In the genomic region with DNA sequence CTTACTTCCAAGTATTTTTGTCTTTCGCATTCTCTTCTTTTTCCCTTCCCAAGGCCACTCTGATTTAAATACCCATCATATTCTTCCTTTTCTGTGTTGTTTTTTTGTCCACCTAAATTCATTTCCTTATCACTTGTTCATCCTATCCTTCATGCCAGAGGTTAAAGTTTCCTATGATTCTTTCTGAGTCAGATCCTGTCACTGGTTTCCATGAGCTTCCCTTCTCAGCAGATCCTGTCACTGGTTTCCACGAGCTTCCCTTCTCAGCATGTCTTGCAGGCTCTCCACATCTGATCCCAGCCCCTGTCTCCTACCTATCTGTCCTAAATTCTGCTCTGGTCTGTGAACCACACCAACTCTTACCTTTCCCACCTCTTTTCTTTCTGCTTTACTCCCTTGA, we compare ENCODE assay signal across 16 cellular contexts.
A peak's percentile ranks its signal among the peaks of the same experiment; 100 is the strongest.
DNase-seq lines count a peak whose midpoint lies in the region; ATAC-seq and TF ChIP-seq lines count a peak whose summit lies in the region.
"Had no signal": no experiment of that assay in that cellular context is flagged by ENCODE, and none has a peak within 500 bp of the region (broad histone marks: within the 10 kb centered on the region; RNA-seq: fewer than 3 reads in every experiment).

No MANE protein-coding gene starts in this region.

- peaks cover 52% of the 10 kb centered on the region for H3K36me3 Mint-ChIP-seq in stimulated activated naive CD8-positive, alpha-beta T cell treated with anti-CD3 and anti-CD28 coated beads, Interleukin-15, Interleukin-2, amounts not matched to agents 100 ng/mL and 50 ng/mL, for 24 hours (ENCODE audit: low read depth)
- peaks cover 11 to 59% (median 38%) of the 10 kb centered on the region in 3 donors for H3K36me3 Mint-ChIP-seq in naive thymus-derived CD8-positive, alpha-beta T cell

- no peaks in the 10 kb centered on the region for H3K9me3 Mint-ChIP-seq in stimulated activated naive CD8-positive, alpha-beta T cell treated with anti-CD3 and anti-CD28 coated beads, Interleukin-15, Interleukin-2, amounts not matched to agents 100 ng/mL and 50 ng/mL, for 24 hours
- no peaks in the 10 kb centered on the region for H3K9me3 Mint-ChIP-seq in naive thymus-derived CD8-positive, alpha-beta T cell
- H3K9me3 Mint-ChIP-seq: neural crest cell had no signal

- no peaks in the 10 kb centered on the region for H3K27me3 Mint-ChIP-seq in stimulated activated naive CD8-positive, alpha-beta T cell treated with anti-CD3 and anti-CD28 coated beads, Interleukin-15, Interleukin-2, amounts not matched to agents 100 ng/mL and 50 ng/mL, for 24 hours
- H3K27me3 Mint-ChIP-seq in naive thymus-derived CD8-positive, alpha-beta T cell: no peaks in the 10 kb centered on the region

- no peak for TF ChIP-seq CTCF in brain microvascular endothelial cell (IDR thresholded peaks at IDR 0.05; ENCODE audit: low read depth, low read length, missing control alignments)

- peaks cover 15% of the 10 kb centered on the region for H3K4me1 Mint-ChIP-seq in stimulated activated naive CD8-positive, alpha-beta T cell treated with anti-CD3 and anti-CD28 coated beads, Interleukin-15, Interleukin-2, amounts not matched to agents 100 ng/mL and 50 ng/mL, for 24 hours (ENCODE audit: low read depth)
- peaks cover 4 to 14% (median 9%) of the 10 kb centered on the region in 4 donors for H3K4me1 Mint-ChIP-seq in naive thymus-derived CD8-positive, alpha-beta T cell

- peak overlapping the region; percentile 18 for H3K27ac Mint-ChIP-seq in stimulated activated naive CD8-positive, alpha-beta T cell treated with anti-CD3 and anti-CD28 coated beads, Interleukin-15, Interleukin-2, amounts not matched to agents 100 ng/mL and 50 ng/mL, for 24 hours
- H3K27ac Mint-ChIP-seq in naive thymus-derived CD8-positive, alpha-beta T cell: peak overlapping the region in 1 of 10 donors; percentile 7

- POLR2A ChIA-PET in naive thymus-derived CD8-positive, alpha-beta T cell (lab: Charles Lee): no interaction called here

- in situ Hi-C loops in brain microvascular endothelial cell (cut with HindIII; ENCODE audit: low pct_ligation_motif_present, low sequenced_read_pairs): no loop called here

- no peak for ATAC-seq in stimulated activated naive CD8-positive, alpha-beta T cell treated with anti-CD3 and anti-CD28 coated beads, Interleukin-15, Interleukin-2, amounts not matched to agents 100 U/mL and 50 U/mL, for 24 hours
- ATAC-seq in naive thymus-derived CD8-positive, alpha-beta T cell: no peak

- no peak for DNase-seq in stimulated activated naive CD8-positive, alpha-beta T cell treated with anti-CD3 and anti-CD28 coated beads, Interleukin-15, Interleukin-2, amounts not matched to agents 100 U/mL and 50 U/mL, for 24 hours
- DNase-seq in brain microvascular endothelial cell (peak; percentile 81), glomerular visceral epithelial cell (ENCODE audit: extremely low spot score) (peak; percentile 8), UCSD-AML1 (lab: John Stamatoyannopoulos, UW; ENCODE audit: unreplicated experiment) (no peak), NK-92 (lab: John Stamatoyannopoulos, UW; ENCODE audit: unreplicated experiment) (no peak)
- DNase-seq in activated CD4-positive, alpha-beta T cell treated with anti-CD3 and anti-CD28 coated beads for 1 hour: no peak
- DNase-seq in naive thymus-derived CD8-positive, alpha-beta T cell: no peak
- DNase-seq: effector memory CD4-positive, alpha-beta T cell; hypothalamus; KG1; left ventricle myocardium inferior; NCI-H510A treated with DMSO at 0.1 percent for 48 hours; Peyer's patch; substantia nigra had no signal

- peaks cover 10% of the 10 kb centered on the region for H3K36me3 ChIP-seq in brain microvascular endothelial cell (replicated peaks)

- peak overlapping the region; percentile 92 for H3K27ac ChIP-seq in brain microvascular endothelial cell
- H3K27ac ChIP-seq: left ventricle myocardium inferior, Peyer's patch had no signal

- H3K4me3 ChIP-seq in brain microvascular endothelial cell (ENCODE audit: low read depth, low read length): no peak overlapping the region
- H3K4me3 ChIP-seq: left ventricle myocardium inferior, Peyer's patch had no signal

- no peaks in the 10 kb centered on the region for H3K27me3 ChIP-seq in brain microvascular endothelial cell (replicated peaks)
- H3K27me3 ChIP-seq: Peyer's patch had no signal

- H3K4me3 Mint-ChIP-seq in stimulated activated naive CD8-positive, alpha-beta T cell treated with anti-CD3 and anti-CD28 coated beads, Interleukin-15, Interleukin-2, amounts not matched to agents 100 ng/mL and 50 ng/mL, for 24 hours: no peak overlapping the region
- H3K4me3 Mint-ChIP-seq in naive thymus-derived CD8-positive, alpha-beta T cell: no peak overlapping the region
- H3K4me3 Mint-ChIP-seq: neural crest cell had no signal

Comparison
In these comparisons a context has a peak if more than half of its experiments do, and no peak if none do; other contexts are left out.
1. DNase-seq: peak in brain microvascular endothelial cell (single experiment) and glomerular visceral epithelial cell (single experiment); none in stimulated activated naive CD8-positive, alpha-beta T cell treated with anti-CD3 and anti-CD28 coated beads, Interleukin-15, Interleukin-2, amounts not matched to agents 100 U/mL and 50 U/mL, for 24 hours (single experiment), UCSD-AML1 (single experiment), activated CD4-positive, alpha-beta T cell treated with anti-CD3 and anti-CD28 coated beads for 1 hour (single experiment), naive thymus-derived CD8-positive, alpha-beta T cell (0 of 10) and NK-92 (single experiment).